1 cellular context compared by ENCODE assay signal in genomic region chr1:56569661-56570060, GRCh38.
TF ChIP-seq lines count a peak whose summit lies in the region.

No MANE protein-coding gene starts in this region.

TF ChIP-seq in GM23338, 12 proteins besides CTCF, POLR2A, EP300 and RAD21 (continued from another document):
- TF ChIP-seq REST (IDR thresholded peaks at IDR 0.05; ENCODE audit: unreplicated experiment) = no peak
- no peak for TF ChIP-seq EZH2 (IDR thresholded peaks at IDR 0.05; ENCODE audit: low read depth, unreplicated experiment)
- no peak for TF ChIP-seq NANOG (IDR thresholded peaks at IDR 0.05; ENCODE audit: borderline replicate concordance)
- TF ChIP-seq EZH2phosphoT487 (IDR thresholded peaks at IDR 0.05; ENCODE audit: unreplicated experiment) = no peak
- TF ChIP-seq, protein P1, sequence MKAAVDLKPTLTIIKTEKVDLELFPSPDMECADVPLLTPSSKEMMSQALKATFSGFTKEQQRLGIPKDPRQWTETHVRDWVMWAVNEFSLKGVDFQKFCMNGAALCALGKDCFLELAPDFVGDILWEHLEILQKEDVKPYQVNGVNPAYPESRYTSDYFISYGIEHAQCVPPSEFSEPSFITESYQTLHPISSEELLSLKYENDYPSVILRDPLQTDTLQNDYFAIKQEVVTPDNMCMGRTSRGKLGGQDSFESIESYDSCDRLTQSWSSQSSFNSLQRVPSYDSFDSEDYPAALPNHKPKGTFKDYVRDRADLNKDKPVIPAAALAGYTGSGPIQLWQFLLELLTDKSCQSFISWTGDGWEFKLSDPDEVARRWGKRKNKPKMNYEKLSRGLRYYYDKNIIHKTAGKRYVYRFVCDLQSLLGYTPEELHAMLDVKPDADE (IDR thresholded peaks at IDR 0.05) = no peak
- TF ChIP-seq STAT1 (IDR thresholded peaks at IDR 0.05; ENCODE audit: unreplicated experiment) = no peak
- TF ChIP-seq POLR2AphosphoS5 (IDR thresholded peaks at IDR 0.05; ENCODE audit: low read depth) = no peak
